In the genomic region with DNA sequence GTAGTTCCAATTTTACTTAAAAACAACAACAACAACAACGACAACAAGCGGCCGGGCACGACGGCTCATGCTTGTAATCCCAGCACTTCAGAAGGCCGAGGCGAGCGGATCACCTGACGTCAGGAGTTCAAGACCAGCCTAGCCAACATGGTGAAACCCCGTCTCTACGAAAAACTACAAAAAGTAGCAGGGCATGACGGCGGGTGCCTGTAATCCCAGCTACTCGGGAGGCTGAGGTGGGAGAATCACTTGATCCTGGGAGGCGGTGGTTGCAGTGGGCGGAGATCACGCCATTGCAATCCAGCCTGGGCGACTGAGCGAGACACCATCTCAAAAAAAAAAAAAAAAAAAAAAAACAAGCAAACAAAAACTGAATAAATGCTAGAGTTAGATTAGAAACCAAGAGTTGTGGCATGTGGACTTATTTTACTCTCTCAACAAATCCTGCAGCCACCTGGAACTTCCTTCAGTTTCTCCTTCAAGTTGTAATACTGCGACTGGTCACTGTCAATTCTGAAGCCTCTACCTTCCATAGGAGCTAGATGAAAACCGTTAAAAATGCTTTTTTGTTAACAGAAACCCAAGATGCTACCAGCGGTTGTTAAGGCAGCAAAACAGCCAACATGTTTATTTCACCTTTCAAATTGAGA, we compare ENCODE assay signal across 8 cellular contexts. TPM values are rescaled to one million over a fixed set of nuclear protein-coding genes. Genes with fewer than 3 reads are reported as not detected.
DNase-seq lines count a peak whose midpoint lies in the region; ATAC-seq, FAIRE-seq and TF ChIP-seq lines count a peak whose summit lies in the region.

No MANE protein-coding gene starts in this region.

- DNase-seq in DMS53 (lab: John Stamatoyannopoulos, UW) (peak; percentile 38), DMS53 treated with DMSO at 0.1 percent for 48 hours (lab: John Stamatoyannopoulos, UW; ENCODE audit: unreplicated experiment) (no peak), SJCRH30 (no peak), fibroblast of peridontal ligament (ENCODE audit: extremely low read depth) (peak; percentile 18), HTR-8/SVneo (ENCODE audit: insufficient read length, low spot score) (no peak), DMS79 (lab: John Stamatoyannopoulos, UW) (no peak)

- no peaks in the 10 kb centered on the region for H3K27me3 ChIP-seq in SJCRH30
- H3K27me3 ChIP-seq in parathyroid adenoma (ENCODE audit: control insufficient read depth, insufficient read depth, low read length): no peaks in the 10 kb centered on the region

- no peak overlapping the region for H2AFZ ChIP-seq in parathyroid adenoma

- ATAC-seq in GM18520 (IDR thresholded peaks at IDR 0.05; ENCODE audit: unreplicated experiment): no peak

- no peaks in the 10 kb centered on the region for H3K4me1 ChIP-seq in SJCRH30
- peaks cover 14% of the 10 kb centered on the region for H3K4me1 ChIP-seq in parathyroid adenoma

- TF ChIP-seq CTCF in parathyroid adenoma (IDR thresholded peaks at IDR 0.05): no peak

- H3K79me2 ChIP-seq in parathyroid adenoma: peaks cover 37% of the 10 kb centered on the region

- H3K36me3 ChIP-seq in SJCRH30 (peaks cover 24% of the 10 kb centered on the region), parathyroid adenoma (ENCODE audit: control insufficient read depth, insufficient read depth, low read length) (peaks cover 5% of the 10 kb centered on the region)

- no peak for FAIRE-seq in HTR-8/SVneo (lab: Jason Lieb, UNC)

- no peak overlapping the region for H3K27ac ChIP-seq in SJCRH30
- H3K27ac ChIP-seq in parathyroid adenoma: peak overlapping the region; percentile 94

- peak overlapping the region; percentile 97 for H3K4me2 ChIP-seq in parathyroid adenoma (ENCODE audit: low read length)

- H3K4me3 ChIP-seq in SJCRH30 (peak overlapping the region; percentile 98), parathyroid adenoma (ENCODE audit: low read depth, low read length) (peak overlapping the region; percentile 92)

- H3K9me3 ChIP-seq in SJCRH30 (replicated peaks) (no peaks in the 10 kb centered on the region), parathyroid adenoma (ENCODE audit: control insufficient read depth, low read length) (no peaks in the 10 kb centered on the region)

- H3K9ac ChIP-seq in parathyroid adenoma: no peak overlapping the region

RNA-seq across cellular contexts. Expression of gene ATP5F1A, which starts 1.3 kb away (rescaled TPM):
- total RNA-seq in SJCRH30 (2014; rRNA removed; shearing (Covaris generic)): 435 and 468 TPM in 2 replicates

RNA-seq across cellular contexts. Expression of gene HAUS1, which starts 7.4 kb away (rescaled TPM):
- total RNA-seq in SJCRH30 (2014; rRNA removed; shearing (Covaris generic)): 45.8 and 53.3 TPM in 2 replicates

RNA-seq across cellular contexts. Expression of gene PSTPIP2, which starts 24.7 kb away (rescaled TPM):
- 6.1 and 6.8 TPM in 2 replicates for total RNA-seq in SJCRH30 (2014; rRNA removed; shearing (Covaris generic))

Comparison
In these comparisons a context has a peak if more than half of its experiments do, and no peak if none do; other contexts are left out.
1. DNase-seq: peak in DMS53 (single experiment) and fibroblast of peridontal ligament (single experiment); none in DMS53 treated with DMSO at 0.1 percent for 48 hours (single experiment), SJCRH30 (0 of 2), HTR-8/SVneo (single experiment) and DMS79 (single experiment).